ENCODE assay signal across 1 cellular context in genomic region chr6:24779416-24779815, GRCh38.
A peak's percentile ranks its signal among the peaks of the same experiment; 100 is the strongest.
TF ChIP-seq lines count a peak whose summit lies in the region.

No MANE protein-coding gene starts in this region.

TF ChIP-seq in HepG2, 621 proteins besides CTCF, POLR2A, EP300 and RAD21 (continued from another document):
- no peak for TF ChIP-seq GLMP (CRISPR knock-in tag; IDR thresholded peaks at IDR 0.05; ENCODE audit: borderline replicate concordance)
- no peak for TF ChIP-seq FOXA1 (IDR thresholded peaks at IDR 0.05)
- peak; percentile 63; the same call in 1 of the 2 replicates for TF ChIP-seq FOXA1 (CRISPR knock-in tag; IDR thresholded peaks at IDR 0.05)
- TF ChIP-seq MIER2 (CRISPR knock-in tag; IDR thresholded peaks at IDR 0.05) = no peak
- TF ChIP-seq ELF3 (CRISPR knock-in tag; IDR thresholded peaks at IDR 0.05) = peak; percentile 57
- TF ChIP-seq, protein P1, sequence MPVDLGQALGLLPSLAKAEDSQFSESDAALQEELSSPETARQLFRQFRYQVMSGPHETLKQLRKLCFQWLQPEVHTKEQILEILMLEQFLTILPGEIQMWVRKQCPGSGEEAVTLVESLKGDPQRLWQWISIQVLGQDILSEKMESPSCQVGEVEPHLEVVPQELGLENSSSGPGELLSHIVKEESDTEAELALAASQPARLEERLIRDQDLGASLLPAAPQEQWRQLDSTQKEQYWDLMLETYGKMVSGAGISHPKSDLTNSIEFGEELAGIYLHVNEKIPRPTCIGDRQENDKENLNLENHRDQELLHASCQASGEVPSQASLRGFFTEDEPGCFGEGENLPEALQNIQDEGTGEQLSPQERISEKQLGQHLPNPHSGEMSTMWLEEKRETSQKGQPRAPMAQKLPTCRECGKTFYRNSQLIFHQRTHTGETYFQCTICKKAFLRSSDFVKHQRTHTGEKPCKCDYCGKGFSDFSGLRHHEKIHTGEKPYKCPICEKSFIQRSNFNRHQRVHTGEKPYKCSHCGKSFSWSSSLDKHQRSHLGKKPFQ (CRISPR knock-in tag; IDR thresholded peaks at IDR 0.05; ENCODE audit: insufficient replicate concordance) = no peak
- TF ChIP-seq SOX5 (CRISPR knock-in tag; IDR thresholded peaks at IDR 0.05; ENCODE audit: borderline replicate concordance) = peak; percentile 72; the same call in 1 of the 2 replicates
- TF ChIP-seq SP5 (CRISPR knock-in tag; IDR thresholded peaks at IDR 0.05; ENCODE audit: borderline replicate concordance, low read depth) = no peak
- TF ChIP-seq ZNF616 (CRISPR knock-in tag; IDR thresholded peaks at IDR 0.05; ENCODE audit: low read depth) = no peak
- peak; percentile 37; the same call in 1 of the 2 replicates for TF ChIP-seq FOXA3 (CRISPR knock-in tag; IDR thresholded peaks at IDR 0.05)
- 0 out of 2 replicates have a peak, but pooled peaks have one; percentile 36 for TF ChIP-seq SMAD3 (CRISPR knock-in tag; IDR thresholded peaks at IDR 0.05)
- TF ChIP-seq ZNF883 (CRISPR knock-in tag; IDR thresholded peaks at IDR 0.05; ENCODE audit: not compliant biosample characterization) = no peak
- no peak for TF ChIP-seq ZNF34 (CRISPR knock-in tag; IDR thresholded peaks at IDR 0.05; ENCODE audit: borderline replicate concordance)
- TF ChIP-seq ZNF777 (CRISPR knock-in tag; IDR thresholded peaks at IDR 0.05) = no peak
- TF ChIP-seq PAXIP1 (CRISPR knock-in tag; conservative IDR thresholded peaks at IDR 0.05) = peak; percentile 46
- no peak for TF ChIP-seq ZNF660 (CRISPR knock-in tag; IDR thresholded peaks at IDR 0.05; ENCODE audit: borderline replicate concordance, low read depth)
- TF ChIP-seq RORA (CRISPR knock-in tag; IDR thresholded peaks at IDR 0.05) = no peak
- TF ChIP-seq PHF8 (CRISPR knock-in tag; IDR thresholded peaks at IDR 0.05) = no peak
- TF ChIP-seq TARDBP (CRISPR knock-in tag; IDR thresholded peaks at IDR 0.05) = 0 out of 2 replicates have a peak, but pooled peaks have one; percentile 27
- TF ChIP-seq TFDP2 (CRISPR knock-in tag; IDR thresholded peaks at IDR 0.05) = no peak
- no peak for TF ChIP-seq KDM6A (CRISPR knock-in tag; IDR thresholded peaks at IDR 0.05; ENCODE audit: low read depth)
- TF ChIP-seq KMT2B (CRISPR knock-in tag; IDR thresholded peaks at IDR 0.05) = 0 out of 2 replicates have a peak, but pooled peaks have one; percentile 32
- TF ChIP-seq BCL6 (CRISPR knock-in tag; IDR thresholded peaks at IDR 0.05) = peak; percentile 75
- TF ChIP-seq, protein P2, sequence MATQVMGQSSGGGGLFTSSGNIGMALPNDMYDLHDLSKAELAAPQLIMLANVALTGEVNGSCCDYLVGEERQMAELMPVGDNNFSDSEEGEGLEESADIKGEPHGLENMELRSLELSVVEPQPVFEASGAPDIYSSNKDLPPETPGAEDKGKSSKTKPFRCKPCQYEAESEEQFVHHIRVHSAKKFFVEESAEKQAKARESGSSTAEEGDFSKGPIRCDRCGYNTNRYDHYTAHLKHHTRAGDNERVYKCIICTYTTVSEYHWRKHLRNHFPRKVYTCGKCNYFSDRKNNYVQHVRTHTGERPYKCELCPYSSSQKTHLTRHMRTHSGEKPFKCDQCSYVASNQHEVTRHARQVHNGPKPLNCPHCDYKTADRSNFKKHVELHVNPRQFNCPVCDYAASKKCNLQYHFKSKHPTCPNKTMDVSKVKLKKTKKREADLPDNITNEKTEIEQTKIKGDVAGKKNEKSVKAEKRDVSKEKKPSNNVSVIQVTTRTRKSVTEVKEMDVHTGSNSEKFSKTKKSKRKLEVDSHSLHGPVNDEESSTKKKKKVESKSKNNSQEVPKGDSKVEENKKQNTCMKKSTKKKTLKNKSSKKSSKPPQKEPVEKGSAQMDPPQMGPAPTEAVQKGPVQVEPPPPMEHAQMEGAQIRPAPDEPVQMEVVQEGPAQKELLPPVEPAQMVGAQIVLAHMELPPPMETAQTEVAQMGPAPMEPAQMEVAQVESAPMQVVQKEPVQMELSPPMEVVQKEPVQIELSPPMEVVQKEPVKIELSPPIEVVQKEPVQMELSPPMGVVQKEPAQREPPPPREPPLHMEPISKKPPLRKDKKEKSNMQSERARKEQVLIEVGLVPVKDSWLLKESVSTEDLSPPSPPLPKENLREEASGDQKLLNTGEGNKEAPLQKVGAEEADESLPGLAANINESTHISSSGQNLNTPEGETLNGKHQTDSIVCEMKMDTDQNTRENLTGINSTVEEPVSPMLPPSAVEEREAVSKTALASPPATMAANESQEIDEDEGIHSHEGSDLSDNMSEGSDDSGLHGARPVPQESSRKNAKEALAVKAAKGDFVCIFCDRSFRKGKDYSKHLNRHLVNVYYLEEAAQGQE (IDR thresholded peaks at IDR 0.05; ENCODE audit: borderline replicate concordance in 1 of 2, low read depth in 1 of 2, low read length in 2 of 2) = no peak
- TF ChIP-seq SAP130 (CRISPR knock-in tag; IDR thresholded peaks at IDR 0.05; ENCODE audit: low read depth) = peak; percentile 73
- TF ChIP-seq SIX4 (CRISPR knock-in tag; IDR thresholded peaks at IDR 0.05) = 0 out of 2 replicates have a peak, but pooled peaks have one; percentile 51
- TF ChIP-seq HNF4A (CRISPR knock-in tag; IDR thresholded peaks at IDR 0.05) = peak; percentile 19; the same call in 1 of the 2 replicates
- TF ChIP-seq TEAD3 (CRISPR knock-in tag; optimal IDR thresholded peaks at IDR 0.05; ENCODE audit: borderline replicate concordance) = peak; percentile 25
- TF ChIP-seq CREB1 (IDR thresholded peaks at IDR 0.05) = no peak
- TF ChIP-seq CREB1 (CRISPR knock-in tag; IDR thresholded peaks at IDR 0.05) = peak; percentile 35; the same call in 1 of the 2 replicates
- no peak for TF ChIP-seq ZNF44 (CRISPR knock-in tag; IDR thresholded peaks at IDR 0.05)
- peak; percentile 37; the same call in 1 of the 2 replicates for TF ChIP-seq TBX3 (IDR thresholded peaks at IDR 0.05; ENCODE audit: borderline replicate concordance)
- TF ChIP-seq GATAD2A (CRISPR knock-in tag; IDR thresholded peaks at IDR 0.05) = peak; percentile 70
- TF ChIP-seq HOMEZ (CRISPR knock-in tag; IDR thresholded peaks at IDR 0.05; ENCODE audit: low read depth) = 0 out of 2 replicates have a peak, but pooled peaks have one; percentile 37
- no peak for TF ChIP-seq ZBTB46 (CRISPR knock-in tag; IDR thresholded peaks at IDR 0.05; ENCODE audit: borderline replicate concordance)
- 0 out of 2 replicates have a peak, but pooled peaks have one; percentile 37 for TF ChIP-seq ZNF644 (CRISPR knock-in tag; IDR thresholded peaks at IDR 0.05; ENCODE audit: low read depth)
- no peak for TF ChIP-seq PITX1 (CRISPR knock-in tag; IDR thresholded peaks at IDR 0.05)
- TF ChIP-seq ZNF83 (CRISPR knock-in tag; IDR thresholded peaks at IDR 0.05; ENCODE audit: borderline replicate concordance) = no peak
- TF ChIP-seq, protein P3, sequence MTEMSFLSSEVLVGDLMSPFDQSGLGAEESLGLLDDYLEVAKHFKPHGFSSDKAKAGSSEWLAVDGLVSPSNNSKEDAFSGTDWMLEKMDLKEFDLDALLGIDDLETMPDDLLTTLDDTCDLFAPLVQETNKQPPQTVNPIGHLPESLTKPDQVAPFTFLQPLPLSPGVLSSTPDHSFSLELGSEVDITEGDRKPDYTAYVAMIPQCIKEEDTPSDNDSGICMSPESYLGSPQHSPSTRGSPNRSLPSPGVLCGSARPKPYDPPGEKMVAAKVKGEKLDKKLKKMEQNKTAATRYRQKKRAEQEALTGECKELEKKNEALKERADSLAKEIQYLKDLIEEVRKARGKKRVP (CRISPR knock-in tag; IDR thresholded peaks at IDR 0.05) = 0 out of 4 replicates have a peak, but pooled peaks of 1 of the 2 experiments have one; percentile 23
- TF ChIP-seq, protein P4, sequence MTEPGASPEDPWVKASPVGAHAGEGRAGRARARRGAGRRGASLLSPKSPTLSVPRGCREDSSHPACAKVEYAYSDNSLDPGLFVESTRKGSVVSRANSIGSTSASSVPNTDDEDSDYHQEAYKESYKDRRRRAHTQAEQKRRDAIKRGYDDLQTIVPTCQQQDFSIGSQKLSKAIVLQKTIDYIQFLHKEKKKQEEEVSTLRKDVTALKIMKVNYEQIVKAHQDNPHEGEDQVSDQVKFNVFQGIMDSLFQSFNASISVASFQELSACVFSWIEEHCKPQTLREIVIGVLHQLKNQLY (CRISPR knock-in tag; IDR thresholded peaks at IDR 0.05) = 0 out of 2 replicates have a peak, but pooled peaks have one; percentile 29
